Comparison of ENCODE assay signal across 11 cellular contexts in the genomic region with DNA sequence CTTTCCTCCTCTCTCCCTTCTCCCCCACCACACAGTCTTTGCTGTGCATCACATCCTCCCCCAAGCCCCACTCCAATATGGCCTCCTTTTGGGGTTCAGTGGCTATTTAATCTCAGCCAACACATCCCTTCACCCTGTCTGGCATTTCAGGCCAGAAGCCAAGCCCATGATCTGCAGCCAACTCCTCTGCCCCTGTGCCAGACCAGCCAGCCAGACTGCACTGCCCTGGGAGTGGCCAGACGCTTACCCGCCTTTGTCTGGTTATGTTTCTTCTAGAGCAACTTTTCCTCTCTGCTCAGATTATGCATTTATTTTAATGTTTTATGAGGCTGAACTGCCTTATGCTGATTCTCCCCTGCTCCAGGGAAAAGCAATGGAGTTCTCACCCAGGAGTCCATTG.
"Had no signal": no experiment of that assay in that cellular context is flagged by ENCODE, and none has a peak within 500 bp of the region (broad histone marks: within the 10 kb centered on the region; RNA-seq: fewer than 3 reads in every experiment).

No MANE protein-coding gene starts in this region.

- H3K27ac ChIP-seq: colonic mucosa had no signal

- H3K4me1 ChIP-seq: colonic mucosa had no signal

- H3K9me3 ChIP-seq: colonic mucosa had no signal

- H3K27me3 ChIP-seq: colonic mucosa had no signal

- H3K4me3 ChIP-seq: colonic mucosa had no signal

- DNase-seq: activated CD4-positive, alpha-beta memory T cell treated with anti-CD3 and anti-CD28 coated beads for 36 hours; activated gamma-delta T cell treated with Interleukin-2 at 50 U/mL for 16 hours; activated naive CD8-positive, alpha-beta T cell treated with anti-CD3 and anti-CD28 coated beads for 36 hours; activated T-cell treated with anti-CD3 and anti-CD28 coated beads, Interleukin-2, amount 50 U/mL, for 72 hours; colonic mucosa; kidney glomerular epithelial cell; nephron progenitor cell; stimulated activated CD4-positive, alpha-beta T cell treated with anti-CD3 and anti-CD28 coated beads, Interleukin-15, amount 100 ng/mL, for 24 hours; stimulated activated CD4-positive, alpha-beta T cell treated with anti-CD3 and anti-CD28 coated beads, Interleukin-4, amount 100 ng/mL, for 24 hours; stimulated activated naive CD8-positive, alpha-beta T cell treated with anti-CD3 and anti-CD28 coated beads, Interleukin-15, amount 100 ng/mL, for 72 hours; T-helper 2 cell had no signal

- H3K4me3 Mint-ChIP-seq: activated CD4-positive, alpha-beta memory T cell treated with anti-CD3 and anti-CD28 coated beads for 36 hours; activated naive CD8-positive, alpha-beta T cell treated with anti-CD3 and anti-CD28 coated beads for 36 hours; activated T-cell treated with anti-CD3 and anti-CD28 coated beads, Interleukin-2, amount 50 U/mL, for 72 hours; nephron progenitor cell; stimulated activated naive CD8-positive, alpha-beta T cell treated with anti-CD3 and anti-CD28 coated beads, Interleukin-15, amount 100 ng/mL, for 72 hours had no signal

- H3K9me3 Mint-ChIP-seq: activated CD4-positive, alpha-beta memory T cell treated with anti-CD3 and anti-CD28 coated beads for 36 hours; activated naive CD8-positive, alpha-beta T cell treated with anti-CD3 and anti-CD28 coated beads for 36 hours; activated T-cell treated with anti-CD3 and anti-CD28 coated beads, Interleukin-2, amount 50 U/mL, for 72 hours; nephron progenitor cell; stimulated activated naive CD8-positive, alpha-beta T cell treated with anti-CD3 and anti-CD28 coated beads, Interleukin-15, amount 100 ng/mL, for 72 hours had no signal

- H3K36me3 ChIP-seq: colonic mucosa had no signal

- H3K4me1 Mint-ChIP-seq: stimulated activated naive CD8-positive, alpha-beta T cell treated with anti-CD3 and anti-CD28 coated beads, Interleukin-15, amount 100 ng/mL, for 72 hours had no signal

- H3K36me3 Mint-ChIP-seq: activated CD4-positive, alpha-beta memory T cell treated with anti-CD3 and anti-CD28 coated beads for 36 hours; activated naive CD8-positive, alpha-beta T cell treated with anti-CD3 and anti-CD28 coated beads for 36 hours had no signal

- H3K27ac Mint-ChIP-seq: activated CD4-positive, alpha-beta memory T cell treated with anti-CD3 and anti-CD28 coated beads for 36 hours; activated naive CD8-positive, alpha-beta T cell treated with anti-CD3 and anti-CD28 coated beads for 36 hours; activated T-cell treated with anti-CD3 and anti-CD28 coated beads, Interleukin-2, amount 50 U/mL, for 72 hours; stimulated activated naive CD8-positive, alpha-beta T cell treated with anti-CD3 and anti-CD28 coated beads, Interleukin-15, amount 100 ng/mL, for 72 hours had no signal

- ATAC-seq: activated T-cell treated with anti-CD3 and anti-CD28 coated beads, Interleukin-2, amount 50 U/mL, for 72 hours; stimulated activated naive CD8-positive, alpha-beta T cell treated with anti-CD3 and anti-CD28 coated beads, Interleukin-15, amount 100 ng/mL, for 72 hours had no signal
